ENCODE assay signal across 24 cellular contexts in the genomic region with DNA sequence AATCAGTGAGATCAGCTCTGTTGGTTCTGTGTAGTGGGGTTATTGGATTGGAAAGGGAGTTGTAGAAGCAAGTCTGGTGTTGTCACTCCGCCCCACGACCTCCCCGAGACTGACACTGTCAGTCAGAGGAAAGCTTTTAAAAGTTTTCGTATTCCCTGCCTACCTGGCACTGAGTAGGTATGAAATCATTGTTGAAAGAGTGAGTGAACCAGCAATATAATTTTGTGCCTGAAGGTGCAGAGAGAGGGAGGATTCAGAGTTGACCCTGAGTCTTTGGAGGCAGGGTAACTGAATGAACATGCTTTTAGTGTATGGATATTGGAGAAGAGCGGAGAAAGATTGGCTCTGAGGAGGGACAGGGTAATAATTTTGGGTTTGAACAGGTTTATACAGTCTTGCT. TPM values are rescaled to one million over a fixed set of nuclear protein-coding genes. Genes with fewer than 3 reads are reported as not detected.
DNase-seq lines count a peak whose midpoint lies in the region; ATAC-seq and TF ChIP-seq lines count a peak whose summit lies in the region.
"Had no signal": no experiment of that assay in that cellular context is flagged by ENCODE, and none has a peak within 500 bp of the region (broad histone marks: within the 10 kb centered on the region; RNA-seq: fewer than 3 reads in every experiment).

No MANE protein-coding gene starts in this region.

- TF ChIP-seq CTCF in CD14-positive monocyte (IDR thresholded peaks at IDR 0.05): no peak
- no peak for TF ChIP-seq CTCF in Caco-2 (IDR thresholded peaks at IDR 0.05; ENCODE audit: insufficient read depth in 1 of 2, low read depth in 1 of 2, low read length in 1 of 2, severe bottlenecking in 1 of 2, unreplicated experiment in 1 of 2)
- TF ChIP-seq CTCF in WTC11 (IDR thresholded peaks at IDR 0.05): no peak
- TF ChIP-seq CTCF in mucosa of descending colon (IDR thresholded peaks at IDR 0.05): no peak
- TF ChIP-seq CTCF in upper lobe of right lung (IDR thresholded peaks at IDR 0.05): no peak

- H3K27ac Mint-ChIP-seq in CD14-positive monocyte (peak overlapping the region in 4 of 7 donors; percentile 1 to 58 (median 6)), Caco-2 (ENCODE audit: unreplicated experiment) (peak overlapping the region; percentile 62), WTC11 (peak overlapping the region; percentile 0)
- H3K27ac Mint-ChIP-seq in naive thymus-derived CD4-positive, alpha-beta T cell: peak overlapping the region in 3 of 9 donors; percentile 8 to 63 (median 29)

- no peaks in the 10 kb centered on the region for H3K27me3 ChIP-seq in Caco-2 (replicated peaks; ENCODE audit: control insufficient read depth, insufficient read depth, low read length)
- no peaks in the 10 kb centered on the region for H3K27me3 ChIP-seq in naive thymus-derived CD4-positive, alpha-beta T cell (ENCODE audit: control insufficient read depth in 2 of 2, insufficient read depth in 2 of 2, low read length in 2 of 2)
- H3K27me3 ChIP-seq in upper lobe of right lung: no peaks in the 10 kb centered on the region
- H3K27me3 ChIP-seq: BE2C had no signal

- BruUV-seq in Caco-2 (replicated peaks; lab: Mats Ljungman, UMichigan): no TSS peak

- H3K4me3 ChIP-seq in Caco-2 (ENCODE audit: low read depth, low read length) (no peak overlapping the region), mucosa of descending colon (no peak overlapping the region), upper lobe of right lung (no peak overlapping the region)
- H3K4me3 ChIP-seq in naive thymus-derived CD4-positive, alpha-beta T cell (ENCODE audit: low read length): no peak overlapping the region
- H3K4me3 ChIP-seq: SK-N-MC had no signal

- H3K4me1 Mint-ChIP-seq in CD14-positive monocyte (peaks cover 34% of the 10 kb centered on the region), Caco-2 (ENCODE audit: low read depth, unreplicated experiment) (peaks cover 37% of the 10 kb centered on the region), WTC11 (peaks cover 31% of the 10 kb centered on the region)
- peaks cover 22 to 81% (median 71%) of the 10 kb centered on the region in 7 donors for H3K4me1 Mint-ChIP-seq in naive thymus-derived CD4-positive, alpha-beta T cell

- H3K27me3 Mint-ChIP-seq in CD14-positive monocyte (ENCODE audit: low read depth in 3 of 3) (no peaks in the 10 kb centered on the region), Caco-2 (ENCODE audit: insufficient read depth, unreplicated experiment) (no peaks in the 10 kb centered on the region), WTC11 (ENCODE audit: low read depth) (no peaks in the 10 kb centered on the region)
- H3K27me3 Mint-ChIP-seq in naive thymus-derived CD4-positive, alpha-beta T cell: no peaks in the 10 kb centered on the region

- CTCF ChIA-PET in Caco-2 (lab: Charles Lee): no interaction called here
- CTCF ChIA-PET in WTC11 (lab: Charles Lee): interaction anchor here (1.1 kb wide), 1 partner anchor 16 kb away, joined by 3 read pairs; no protein-coding TSS in a partner anchor
- CTCF ChIA-PET in naive thymus-derived CD4-positive, alpha-beta T cell (lab: Charles Lee): no interaction called here

- H3K9me3 ChIP-seq in Caco-2: no peaks in the 10 kb centered on the region
- no peaks in the 10 kb centered on the region for H3K9me3 ChIP-seq in mucosa of descending colon
- no peaks in the 10 kb centered on the region for H3K9me3 ChIP-seq in naive thymus-derived CD4-positive, alpha-beta T cell (ENCODE audit: control insufficient read depth in 2 of 3, low read length in 3 of 3)
- H3K9me3 ChIP-seq in upper lobe of right lung: no peaks in the 10 kb centered on the region
- H3K9me3 ChIP-seq: BE2C had no signal

- H3K9me3 Mint-ChIP-seq in CD14-positive monocyte (no peaks in the 10 kb centered on the region), Caco-2 (ENCODE audit: unreplicated experiment) (no peaks in the 10 kb centered on the region), WTC11 (no peaks in the 10 kb centered on the region)
- no peaks in the 10 kb centered on the region for H3K9me3 Mint-ChIP-seq in naive thymus-derived CD4-positive, alpha-beta T cell

- peaks cover 3 to 8% of the 10 kb centered on the region in 2 donors for H3K36me3 Mint-ChIP-seq in CD14-positive monocyte
- peaks cover 6% of the 10 kb centered on the region for H3K36me3 Mint-ChIP-seq in Caco-2 (ENCODE audit: insufficient read depth, unreplicated experiment)
- H3K36me3 Mint-ChIP-seq in WTC11: no peaks in the 10 kb centered on the region
- H3K36me3 Mint-ChIP-seq in naive thymus-derived CD4-positive, alpha-beta T cell: peaks cover 4 to 9% (median 6%) of the 10 kb centered on the region in 5 donors

- no peak for ATAC-seq in WTC11
- ATAC-seq in mucosa of descending colon: peak; percentile 6
- ATAC-seq in naive thymus-derived CD4-positive, alpha-beta T cell: no peak
- no peak for ATAC-seq in HG03432 (IDR thresholded peaks at IDR 0.05; ENCODE audit: unreplicated experiment)
- ATAC-seq in upper lobe of right lung: no peak
- ATAC-seq in HG02571 (IDR thresholded peaks at IDR 0.05; ENCODE audit: unreplicated experiment): no peak
- ATAC-seq: Panc1 had no signal

- POLR2A ChIA-PET in Caco-2 (lab: Charles Lee) (no interaction called here), WTC11 (lab: Charles Lee) (no interaction called here)
- POLR2A ChIA-PET in naive thymus-derived CD4-positive, alpha-beta T cell (lab: Charles Lee): no interaction called here

- H3K36me3 ChIP-seq in Caco-2 (ENCODE audit: control insufficient read depth, insufficient read depth, low read length): no peaks in the 10 kb centered on the region; the same call in 1 of the 2 replicates
- no peaks in the 10 kb centered on the region for H3K36me3 ChIP-seq in mucosa of descending colon (ENCODE audit: low read depth)
- H3K36me3 ChIP-seq in naive thymus-derived CD4-positive, alpha-beta T cell (ENCODE audit: control insufficient read depth in 2 of 3, insufficient read depth in 3 of 3, low read length in 3 of 3): no peaks in the 10 kb centered on the region
- H3K36me3 ChIP-seq in upper lobe of right lung: no peaks in the 10 kb centered on the region
- H3K36me3 ChIP-seq: BE2C had no signal

- H3K4me3 Mint-ChIP-seq in CD14-positive monocyte (no peak overlapping the region), Caco-2 (ENCODE audit: unreplicated experiment) (peak overlapping the region; percentile 27), WTC11 (no peak overlapping the region)
- peak overlapping the region in 4 of 10 donors; percentile 6 to 41 (median 20) for H3K4me3 Mint-ChIP-seq in naive thymus-derived CD4-positive, alpha-beta T cell

- H3K4me1 ChIP-seq in Caco-2 (peaks cover 56% of the 10 kb centered on the region), mucosa of descending colon (ENCODE audit: low read depth) (peaks cover 26% of the 10 kb centered on the region), upper lobe of right lung (peaks cover 7% of the 10 kb centered on the region)
- peaks cover 0 to 29% of the 10 kb centered on the region in 2 donors for H3K4me1 ChIP-seq in naive thymus-derived CD4-positive, alpha-beta T cell (ENCODE audit: control insufficient read depth in 2 of 2, insufficient read depth in 2 of 2, low read length in 2 of 2)
- H3K4me1 ChIP-seq: BE2C had no signal

- intact Hi-C loops in CD14-positive monocyte (cut with micrococcal nuclease) (no loop called here), Caco-2 (cut with micrococcal nuclease; ENCODE audit: unreplicated experiment) (no loop called here), mucosa of descending colon (cut with DNase I, micrococcal nuclease) (no loop called here), upper lobe of right lung (cut with DNase I) (no loop called here)
- intact Hi-C loops in naive thymus-derived CD4-positive, alpha-beta T cell (cut with micrococcal nuclease): no loop called here

- no peak overlapping the region for H3K27ac ChIP-seq in naive thymus-derived CD4-positive, alpha-beta T cell (ENCODE audit: low read depth, low read length)
- no peak overlapping the region for H3K27ac ChIP-seq in upper lobe of right lung
- H3K27ac ChIP-seq: RWPE1, SK-N-MC had no signal

- no peak for DNase-seq in CD14-positive monocyte (ENCODE audit: low spot score)
- no peak for DNase-seq in Caco-2
- DNase-seq in WTC11 (ENCODE audit: low spot score): no peak
- DNase-seq in mucosa of descending colon: no peak
- DNase-seq in naive thymus-derived CD4-positive, alpha-beta T cell: no peak
- DNase-seq in upper lobe of right lung: no peak
- DNase-seq: ACHN, BE2C, DMS 273 treated with DMSO at 0.1 percent for 48 hours, DMS79, H7, IMR-90, NCI-H1092, NCI-H1417 treated with DMSO at 0.1 percent for 48 hours, NCI-H1694 treated with DMSO at 0.1 percent for 48 hours, NCI-H2081, NCI-H2227 treated with DMSO at 0.1 percent for 48 hours, NCI-H69, SHP77 had no signal

TF ChIP-seq in WTC11, 78 proteins besides CTCF, POLR2A, EP300 and RAD21 (continues in another document):
- TF ChIP-seq IRF2 (CRISPR knock-in tag; IDR thresholded peaks at IDR 0.05; ENCODE audit: borderline replicate concordance, low read depth): no peak
- no peak for TF ChIP-seq NR3C1 (CRISPR knock-in tag; conservative IDR thresholded peaks at IDR 0.05; ENCODE audit: low read depth)
- TF ChIP-seq, protein P1, sequence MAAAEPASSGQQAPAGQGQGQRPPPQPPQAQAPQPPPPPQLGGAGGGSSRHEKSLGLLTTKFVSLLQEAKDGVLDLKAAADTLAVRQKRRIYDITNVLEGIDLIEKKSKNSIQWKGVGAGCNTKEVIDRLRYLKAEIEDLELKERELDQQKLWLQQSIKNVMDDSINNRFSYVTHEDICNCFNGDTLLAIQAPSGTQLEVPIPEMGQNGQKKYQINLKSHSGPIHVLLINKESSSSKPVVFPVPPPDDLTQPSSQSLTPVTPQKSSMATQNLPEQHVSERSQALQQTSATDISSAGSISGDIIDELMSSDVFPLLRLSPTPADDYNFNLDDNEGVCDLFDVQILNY (CRISPR knock-in tag; IDR thresholded peaks at IDR 0.05): no peak
- no peak for TF ChIP-seq OVOL2 (CRISPR knock-in tag; IDR thresholded peaks at IDR 0.05; ENCODE audit: borderline replicate concordance)

RNA-seq across cellular contexts. Expression of a gene that starts 27.3 kb away (rescaled TPM):
- polyA plus RNA-seq in CD14-positive monocyte: 10 to 100 TPM; 39.9 to 64.8 TPM
- total RNA-seq in Caco-2 (2022) (111 and 122 TPM in 2 replicates), WTC11 (2021) (53.3 to 59.1 TPM (median 53.6 TPM) in 3 replicates), mucosa of descending colon (10 to 100 TPM; 48.6 to 64.4 (median 51.5) TPM), upper lobe of right lung (85.4 TPM)
- total RNA-seq in naive thymus-derived CD4-positive, alpha-beta T cell: 10 to 100 TPM; 52.3 to 91.9 (median 68.3) TPM
- polyA plus RNA-seq in naive thymus-derived CD4-positive, alpha-beta T cell: 10 to 100 TPM; 11.6 to 13.0 TPM
